ENCODE assay signal across 27 cellular contexts in genomic region chr4:5374994-5375393, GRCh38.
"Had no signal": no experiment of that assay in that cellular context is flagged by ENCODE, and none has a peak within 500 bp of the region (broad histone marks: within the 10 kb centered on the region; RNA-seq: fewer than 3 reads in every experiment).

No MANE protein-coding gene starts in this region.

- H3K4me2 ChIP-seq: hepatocyte, smooth muscle cell had no signal

- H3K4me1 ChIP-seq: colonic mucosa, esophagus muscularis mucosa, gastroesophageal sphincter, heart left ventricle, prostate gland, right atrium auricular region, suprapubic skin, transverse colon had no signal

- H3K9me3 ChIP-seq: colonic mucosa, mucosa of descending colon, neutrophil, prostate gland, right atrium auricular region, suprapubic skin, transverse colon had no signal

- H3K36me3 ChIP-seq: colonic mucosa, esophagus muscularis mucosa, gastroesophageal sphincter, heart left ventricle, neutrophil, prostate gland, right atrium auricular region, suprapubic skin, transverse colon had no signal

- H3K27me3 ChIP-seq: colonic mucosa, esophagus muscularis mucosa, foreskin keratinocyte, gastroesophageal sphincter, heart left ventricle, hepatocyte, neutrophil, right atrium auricular region, suprapubic skin, transverse colon had no signal

- H3K27ac ChIP-seq: colonic mucosa, esophagus muscularis mucosa, foreskin keratinocyte, gastroesophageal sphincter, heart left ventricle, hepatocyte, neutrophil, prostate gland, right atrium auricular region, suprapubic skin, transverse colon had no signal

- ATAC-seq: foreskin keratinocyte; gastroesophageal sphincter; heart left ventricle; left lobe of liver; mucosa of descending colon; natural killer cell treated with Interleukin-12 subunit alpha and Interleukin-12 subunit beta and Interleukin-15 and Interleukin-18, amount 100 ng/mL, for 72 hours; sciatic nerve; stimulated activated naive CD8-positive, alpha-beta T cell treated with anti-CD3 and anti-CD28 coated beads, Interleukin-15, amount 100 ng/mL, for 72 hours had no signal

- DNase-seq: colonic mucosa; dermis blood vessel endothelial cell; effector memory CD4-positive, alpha-beta T cell; foreskin keratinocyte; heart left ventricle; kidney; mucosa of descending colon; naive B cell; stimulated activated CD4-positive, alpha-beta T cell treated with anti-CD3 and anti-CD28 coated beads, Interleukin-12 subunit alpha, Interleukin-12 subunit beta, amount 100 ng/mL, for 4 hours; stimulated activated CD4-positive, alpha-beta T cell treated with anti-CD3 and anti-CD28 coated beads, Interleukin-1b, Interleukin-23, amount 100 ng/mL, for 48 hours; stimulated activated CD4-positive, alpha-beta T cell treated with anti-CD3 and anti-CD28 coated beads, Interleukin-4, amount 100 ng/mL, for 1 hour; stimulated activated CD8-positive, alpha-beta memory T cell treated with anti-CD3 and anti-CD28 coated beads, Interleukin-4, amount 100 ng/mL, for 48 hours; stimulated activated naive CD4-positive, alpha-beta T cell; stimulated activated naive CD8-positive, alpha-beta T cell treated with anti-CD3 and anti-CD28 coated beads, Interleukin-15, amount 100 ng/mL, for 72 hours; transverse colon had no signal

- H2AFZ ChIP-seq: hepatocyte had no signal

- H3K4me3 ChIP-seq: colonic mucosa, esophagus muscularis mucosa, gastroesophageal sphincter, heart left ventricle, hepatocyte, lung, mucosa of descending colon, prostate gland, right atrium auricular region, smooth muscle cell, suprapubic skin, transverse colon had no signal
